ENCODE assay signal across 17 cellular contexts in the genomic region with DNA sequence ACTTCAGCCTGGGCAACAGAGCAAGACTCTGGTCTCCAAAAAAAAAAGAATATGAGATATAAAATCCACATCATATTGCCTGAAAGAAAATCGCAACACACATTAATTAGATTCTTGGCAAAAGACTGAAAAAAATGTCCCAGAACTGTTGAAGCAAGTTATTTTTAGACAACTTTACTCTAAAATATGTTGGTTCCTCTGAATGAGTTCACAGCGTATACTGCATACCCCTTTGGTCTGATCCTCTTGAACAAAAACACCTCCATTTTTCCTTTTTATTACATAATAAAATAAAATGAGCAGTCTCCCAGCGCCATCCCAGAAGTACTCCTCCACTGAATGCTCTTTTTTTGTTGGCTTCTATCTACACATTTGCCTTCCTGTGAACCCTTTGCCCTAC.
DNase-seq lines count a peak whose midpoint lies in the region; ATAC-seq and TF ChIP-seq lines count a peak whose summit lies in the region.
"Had no signal": no experiment of that assay in that cellular context is flagged by ENCODE, and none has a peak within 500 bp of the region (broad histone marks: within the 10 kb centered on the region; RNA-seq: fewer than 3 reads in every experiment).

No MANE protein-coding gene starts in this region.

- DNase-seq in activated CD8-positive, alpha-beta memory T cell treated with anti-CD3 and anti-CD28 coated beads, Interleukin-2, amount 10 ng/mL, durations not matched to agents 7 days and 5 days: no peak
- DNase-seq in activated CD8-positive, alpha-beta memory T cell treated with anti-CD3 and anti-CD28 coated beads, Interleukin-2, amount 50 U/mL, for 48 hours: no peak
- DNase-seq in activated CD4-positive, alpha-beta memory T cell treated with anti-CD3 and anti-CD28 coated beads, Interleukin-2, amount 10 ng/mL, durations not matched to agents 7 days and 5 days: no peak
- no peak for DNase-seq in esophagus squamous epithelium (lab: John Stamatoyannopoulos, UW)
- DNase-seq in thoracic aorta (ENCODE audit: low spot score): no peak
- no peak for DNase-seq in SK-N-DZ (ENCODE audit: low spot score)
- DNase-seq in hypothalamus (lab: John Stamatoyannopoulos, UW): no peak
- DNase-seq: brain microvascular endothelial cell; effector memory CD4-positive, alpha-beta T cell; NCI-H1105; NCI-H2227 treated with DMSO at 0.1 percent for 48 hours; right lobe of liver had no signal

- peaks cover 58% of the 10 kb centered on the region for H3K4me1 Mint-ChIP-seq in activated CD8-positive, alpha-beta memory T cell treated with anti-CD3 and anti-CD28 coated beads, Interleukin-2, amount 10 ng/mL, durations not matched to agents 7 days and 5 days
- H3K4me1 Mint-ChIP-seq in activated CD4-positive, alpha-beta memory T cell treated with anti-CD3 and anti-CD28 coated beads, Interleukin-2, amount 10 ng/mL, durations not matched to agents 7 days and 5 days: peaks cover 59% of the 10 kb centered on the region

- H3K4me3 ChIP-seq in esophagus squamous epithelium (no peak overlapping the region), thoracic aorta (no peak overlapping the region)
- H3K4me3 ChIP-seq: HAP-1, right lobe of liver had no signal

- no peaks in the 10 kb centered on the region for H3K9me3 ChIP-seq in esophagus squamous epithelium
- H3K9me3 ChIP-seq in thoracic aorta: no peaks in the 10 kb centered on the region
- H3K9me3 ChIP-seq: HAP-1, neutrophil, right lobe of liver had no signal

- intact Hi-C loops in esophagus squamous epithelium (cut with DNase I): no loop called here

- peaks cover 11% of the 10 kb centered on the region for H3K36me3 Mint-ChIP-seq in activated CD8-positive, alpha-beta memory T cell treated with anti-CD3 and anti-CD28 coated beads, Interleukin-2, amount 10 ng/mL, durations not matched to agents 7 days and 5 days
- H3K36me3 Mint-ChIP-seq in activated CD4-positive, alpha-beta memory T cell treated with anti-CD3 and anti-CD28 coated beads, Interleukin-2, amount 10 ng/mL, durations not matched to agents 7 days and 5 days (ENCODE audit: low read depth): peaks cover 13% of the 10 kb centered on the region
- H3K36me3 Mint-ChIP-seq: stimulated activated memory B cell treated with anti-CD40 and anti-IgM and Interleukin-4, amounts not matched to agents 10 μg/mL and 1 μg/mL and 100 μg/mL, for 72 hours had no signal

- POLR2A ChIA-PET in activated CD4-positive, alpha-beta memory T cell treated with anti-CD3 and anti-CD28 coated beads, Interleukin-2, amount 10 ng/mL, durations not matched to agents 7 days and 5 days (lab: Charles Lee): interaction anchor here (1.0 to 2.1 kb wide), 4 partner anchors 26 to 189 kb away, joined by 4 to 17 read pairs (median 8); partner anchors contain the start of gene NEDD9

- H3K27me3 Mint-ChIP-seq in activated CD8-positive, alpha-beta memory T cell treated with anti-CD3 and anti-CD28 coated beads, Interleukin-2, amount 10 ng/mL, durations not matched to agents 7 days and 5 days: no peaks in the 10 kb centered on the region
- peaks cover 4% of the 10 kb centered on the region for H3K27me3 Mint-ChIP-seq in activated CD4-positive, alpha-beta memory T cell treated with anti-CD3 and anti-CD28 coated beads, Interleukin-2, amount 10 ng/mL, durations not matched to agents 7 days and 5 days
- H3K27me3 Mint-ChIP-seq: stimulated activated memory B cell treated with anti-CD40 and anti-IgM and Interleukin-4, amounts not matched to agents 10 μg/mL and 1 μg/mL and 100 μg/mL, for 72 hours had no signal

- peak overlapping the region; percentile 91 for H3K27ac Mint-ChIP-seq in activated CD8-positive, alpha-beta memory T cell treated with anti-CD3 and anti-CD28 coated beads, Interleukin-2, amount 10 ng/mL, durations not matched to agents 7 days and 5 days
- peak overlapping the region; percentile 86 for H3K27ac Mint-ChIP-seq in activated CD4-positive, alpha-beta memory T cell treated with anti-CD3 and anti-CD28 coated beads, Interleukin-2, amount 10 ng/mL, durations not matched to agents 7 days and 5 days
- H3K27ac Mint-ChIP-seq: stimulated activated memory B cell treated with anti-CD40 and anti-IgM and Interleukin-4, amounts not matched to agents 10 μg/mL and 1 μg/mL and 100 μg/mL, for 72 hours had no signal

- H3K36me3 ChIP-seq in esophagus squamous epithelium (no peaks in the 10 kb centered on the region), thoracic aorta (no peaks in the 10 kb centered on the region)
- H3K36me3 ChIP-seq: brain microvascular endothelial cell, HAP-1, neutrophil, right lobe of liver had no signal

- ATAC-seq in activated CD8-positive, alpha-beta memory T cell treated with anti-CD3 and anti-CD28 coated beads, Interleukin-2, amount 10 ng/mL, durations not matched to agents 7 days and 5 days: no peak
- peak; percentile 50 for ATAC-seq in thoracic aorta (ENCODE audit: insufficient number of reproducible peaks, low FRiP score, low read depth)
- ATAC-seq in HG02588 (IDR thresholded peaks at IDR 0.05; ENCODE audit: unreplicated experiment): no peak

- no peak for TF ChIP-seq POLR2A in esophagus squamous epithelium (IDR thresholded peaks at IDR 0.05)

- no peaks in the 10 kb centered on the region for H3K27me3 ChIP-seq in esophagus squamous epithelium
- no peaks in the 10 kb centered on the region for H3K27me3 ChIP-seq in thoracic aorta (replicated peaks; ENCODE audit: insufficient read depth)
- H3K27me3 ChIP-seq: brain microvascular endothelial cell, neutrophil, right lobe of liver had no signal

- H3K4me3 Mint-ChIP-seq in activated CD8-positive, alpha-beta memory T cell treated with anti-CD3 and anti-CD28 coated beads, Interleukin-2, amount 10 ng/mL, durations not matched to agents 7 days and 5 days: no peak overlapping the region
- H3K4me3 Mint-ChIP-seq in activated CD4-positive, alpha-beta memory T cell treated with anti-CD3 and anti-CD28 coated beads, Interleukin-2, amount 10 ng/mL, durations not matched to agents 7 days and 5 days: no peak overlapping the region
- H3K4me3 Mint-ChIP-seq: stimulated activated memory B cell treated with anti-CD40 and anti-IgM and Interleukin-4, amounts not matched to agents 10 μg/mL and 1 μg/mL and 100 μg/mL, for 72 hours had no signal

- H3K4me1 ChIP-seq in esophagus squamous epithelium (peaks cover 0 to 21% (median 6%) of the 10 kb centered on the region in 3 donors), thoracic aorta (ENCODE audit: control insufficient read depth in 1 of 2, low read depth in 2 of 2) (peaks cover 19 to 59% of the 10 kb centered on the region in 2 donors)
- H3K4me1 ChIP-seq: right lobe of liver had no signal

- 74 to 81% methylated on average over 3 of the region's 3 CpGs for WGBS in esophagus squamous epithelium, 2 donors

- peaks cover 3% of the 10 kb centered on the region for H3K9me3 Mint-ChIP-seq in activated CD8-positive, alpha-beta memory T cell treated with anti-CD3 and anti-CD28 coated beads, Interleukin-2, amount 10 ng/mL, durations not matched to agents 7 days and 5 days (ENCODE audit: low read depth)
- H3K9me3 Mint-ChIP-seq in activated CD4-positive, alpha-beta memory T cell treated with anti-CD3 and anti-CD28 coated beads, Interleukin-2, amount 10 ng/mL, durations not matched to agents 7 days and 5 days: peaks cover 12% of the 10 kb centered on the region

- CTCF ChIA-PET in activated CD8-positive, alpha-beta memory T cell treated with anti-CD3 and anti-CD28 coated beads, Interleukin-2, amount 10 ng/mL, durations not matched to agents 7 days and 5 days (lab: Charles Lee): interaction anchor here (1.2 kb wide), 1 partner anchor 9 kb away, joined by 4 read pairs; no protein-coding TSS in a partner anchor
- CTCF ChIA-PET in activated CD4-positive, alpha-beta memory T cell treated with anti-CD3 and anti-CD28 coated beads, Interleukin-2, amount 10 ng/mL, durations not matched to agents 7 days and 5 days (lab: Charles Lee): no interaction called here

- H3K27ac ChIP-seq in esophagus squamous epithelium: peak overlapping the region in 3 of 4 donors; percentile 42 to 66 (median 49)
- H3K27ac ChIP-seq in thoracic aorta: peak overlapping the region; percentile 81 to 94
- H3K27ac ChIP-seq: brain microvascular endothelial cell, KMS-11, neutrophil, right lobe of liver had no signal

- TF ChIP-seq CTCF in esophagus squamous epithelium (IDR thresholded peaks at IDR 0.05): no peak
- no peak for TF ChIP-seq CTCF in thoracic aorta (IDR thresholded peaks at IDR 0.05)
